Comparison of ENCODE assay signal across 10 cellular contexts in genomic region chr2:62570861-62571698, GRCh38.
A peak's percentile ranks its signal among the peaks of the same experiment; 100 is the strongest.
DNase-seq lines count a peak whose midpoint lies in the region; ATAC-seq and TF ChIP-seq lines count a peak whose summit lies in the region.
"Had no signal": no experiment of that assay in that cellular context is flagged by ENCODE, and none has a peak within 500 bp of the region (broad histone marks: within the 10 kb centered on the region; RNA-seq: fewer than 3 reads in every experiment).

No MANE protein-coding gene starts in this region.

- no peak for TF ChIP-seq EP300 in ovary (IDR thresholded peaks at IDR 0.05)

- TF ChIP-seq CTCF in WI38 (IDR thresholded peaks at IDR 0.05; ENCODE audit: low read depth, low read length) (no peak), ovary (IDR thresholded peaks at IDR 0.05) (no peak)

- H3K4me3 ChIP-seq in WI38 (ENCODE audit: low read depth, low read length) (peak overlapping the region; percentile 26; the same call in 1 of the 2 replicates), ovary (peak overlapping the region; percentile 6)
- H3K4me3 ChIP-seq: K562 had no signal

- no peaks in the 10 kb centered on the region for H3K27me3 ChIP-seq in ovary

- H3K9me3 ChIP-seq in ovary = no peaks in the 10 kb centered on the region

- ATAC-seq in HG03442 (IDR thresholded peaks at IDR 0.05; ENCODE audit: unreplicated experiment) (no peak), HG03342 (IDR thresholded peaks at IDR 0.05; ENCODE audit: unreplicated experiment) (no peak)
- ATAC-seq: K562 had no signal

- peaks cover 11% of the 10 kb centered on the region for H3K4me1 ChIP-seq in ovary (ENCODE audit: insufficient read depth)

- TF ChIP-seq POLR2A in ovary (IDR thresholded peaks at IDR 0.05) = no peak

- intact Hi-C loops in head of caudate nucleus (cut with DNase I) = no loop called here
- intact Hi-C loops in ovary (cut with DNase I) = loop anchor here in 1 of 4 donors (10.0 kb wide), 1 partner anchor 106 kb away; no protein-coding TSS in a partner anchor

- H3K27ac ChIP-seq in ovary = no peak overlapping the region

- 32 to 40% (median 33%) methylated on average over 35 of the region's 35 CpGs for WGBS in ovary, 3 donors

- DNase-seq in Ammon's horn (ENCODE audit: low spot score) (peak; percentile 21), head of caudate nucleus (peak in 41 of 42 donors; percentile 18 to 82 (median 55)), ovary (peak in 2 of 5 donors; percentile 26 to 40), NCI-H526 treated with DMSO at 0.1 percent for 48 hours (lab: John Stamatoyannopoulos, UW) (no peak)
- no peak for DNase-seq in effector CD4-positive, alpha-beta T cell
- DNase-seq: activated naive CD4-positive, alpha-beta T cell treated with Interleukin-2 at 50 U/mL for 16 hours had no signal

- no peaks in the 10 kb centered on the region for H3K36me3 ChIP-seq in ovary

Comparison
In these comparisons a context has a peak if more than half of its experiments do, and no peak if none do; other contexts are left out.
1. DNase-seq: peak in Ammon's horn (single experiment) and head of caudate nucleus (41 of 42); none in NCI-H526 treated with DMSO at 0.1 percent for 48 hours (single experiment) and effector CD4-positive, alpha-beta T cell (single experiment).